15 cellular contexts compared by ENCODE assay signal in genomic region chr11:76673164-76674142, GRCh38. TPM values are rescaled to one million over a fixed set of nuclear protein-coding genes. Genes with fewer than 3 reads are reported as not detected.
DNase-seq lines count a peak whose midpoint lies in the region; ATAC-seq and TF ChIP-seq lines count a peak whose summit lies in the region.
"Had no signal": no experiment of that assay in that cellular context is flagged by ENCODE, and none has a peak within 500 bp of the region (broad histone marks: within the 10 kb centered on the region; RNA-seq: fewer than 3 reads in every experiment).

No MANE protein-coding gene starts in this region.

- H3K36me3 Mint-ChIP-seq in natural killer cell, result no peaks in the 10 kb centered on the region
- H3K36me3 Mint-ChIP-seq in natural killer cell treated with Interleukin-12 subunit alpha and Interleukin-12 subunit beta and Interleukin-15 and Interleukin-18, amount 100 ng/mL, for 72 hours, result no peaks in the 10 kb centered on the region
- H3K36me3 Mint-ChIP-seq: activated naive CD4-positive, alpha-beta T cell treated with anti-CD3 and anti-CD28 coated beads, Interleukin-2, amount 50 U/mL, for 24 hours had no signal

- peak in 1 of 3 donors; percentile 14 for ATAC-seq in natural killer cell
- no peak for ATAC-seq in natural killer cell treated with Interleukin-12 subunit alpha and Interleukin-12 subunit beta and Interleukin-15 and Interleukin-18, amount 100 ng/mL, for 72 hours
- no peak for ATAC-seq in aorta (ENCODE audit: low FRiP score)

- peak overlapping the region; percentile 25 for H3K4me3 Mint-ChIP-seq in natural killer cell
- no peak overlapping the region for H3K4me3 Mint-ChIP-seq in natural killer cell treated with Interleukin-12 subunit alpha and Interleukin-12 subunit beta and Interleukin-15 and Interleukin-18, amount 100 ng/mL, for 72 hours
- H3K4me3 Mint-ChIP-seq: activated naive CD4-positive, alpha-beta T cell treated with anti-CD3 and anti-CD28 coated beads, Interleukin-2, amount 50 U/mL, for 24 hours had no signal

- no peak for DNase-seq in natural killer cell
- DNase-seq in natural killer cell treated with Interleukin-12 subunit alpha and Interleukin-12 subunit beta and Interleukin-15 and Interleukin-18, amount 100 ng/mL, for 72 hours (ENCODE audit: low spot score), result no peak
- DNase-seq in NAMALWA (ENCODE audit: low spot score), result peak; percentile 37
- no peak for DNase-seq in coronary artery (ENCODE audit: low spot score)
- peak; percentile 18 to 35 for DNase-seq in aorta
- no peak for DNase-seq in NCI-H2227 (lab: John Stamatoyannopoulos, UW; ENCODE audit: unreplicated experiment)
- DNase-seq in dermis blood vessel endothelial cell, result no peak
- no peak for DNase-seq in BE2C
- DNase-seq: C1 segment of cervical spinal cord, foreskin fibroblast, NCI-H446, SHP77 had no signal

- H3K27ac ChIP-seq in coronary artery, result peak overlapping the region in 1 of 2 donors; percentile 90
- no peak overlapping the region for H3K27ac ChIP-seq in aorta (ENCODE audit: low read depth in 1 of 2, low read length in 2 of 2)

- H3K27me3 ChIP-seq in aorta (ENCODE audit: control insufficient read depth in 1 of 2, insufficient read depth in 2 of 2, low read length in 1 of 2) (no peaks in the 10 kb centered on the region), BE2C (0 out of 2 replicates have a peak, but pooled peaks cover 4% of the 10 kb centered on the region)

- no peaks in the 10 kb centered on the region for H3K9me3 Mint-ChIP-seq in natural killer cell
- no peaks in the 10 kb centered on the region for H3K9me3 Mint-ChIP-seq in natural killer cell treated with Interleukin-12 subunit alpha and Interleukin-12 subunit beta and Interleukin-15 and Interleukin-18, amount 100 ng/mL, for 72 hours
- H3K9me3 Mint-ChIP-seq: activated naive CD4-positive, alpha-beta T cell treated with anti-CD3 and anti-CD28 coated beads, Interleukin-2, amount 50 U/mL, for 24 hours had no signal

- peak overlapping the region; percentile 4 for H3K4me3 ChIP-seq in coronary artery
- H3K4me3 ChIP-seq in aorta (ENCODE audit: low read length in 2 of 2), result no peak overlapping the region
- H3K4me3 ChIP-seq in BE2C (ENCODE audit: low read depth, low read length), result no peak overlapping the region

- TF ChIP-seq CTCF in natural killer cell (IDR thresholded peaks at IDR 0.05) (no peak), coronary artery (IDR thresholded peaks at IDR 0.05) (no peak), BE2C (IDR thresholded peaks at IDR 0.05; ENCODE audit: low read depth, low read length) (no peak)

- intact Hi-C loops in natural killer cell (cut with micrococcal nuclease), result loop anchor here (5.0 kb wide), 1 partner anchor 46 kb away; no protein-coding TSS in a partner anchor
- intact Hi-C loops in aorta (cut with DNase I), result loop anchor here in 1 of 2 donors (10.0 kb wide), 1 partner anchor 289 kb away; the partner anchor contains the start of genes GVQW3 and THAP12

- H3K4me1 ChIP-seq in aorta (ENCODE audit: control insufficient read depth in 1 of 2, insufficient read depth in 2 of 2, low read length in 2 of 2), result no peaks in the 10 kb centered on the region
- H3K4me1 ChIP-seq in BE2C, result peaks cover 7% of the 10 kb centered on the region; the same call in 1 of the 2 replicates

- WGBS in aorta, 2 donors, result 89 to 96% methylated on average over 5 of the region's 5 CpGs

- peaks cover 20 to 49% of the 10 kb centered on the region in 2 donors for H3K4me1 Mint-ChIP-seq in natural killer cell
- H3K4me1 Mint-ChIP-seq in natural killer cell treated with Interleukin-12 subunit alpha and Interleukin-12 subunit beta and Interleukin-15 and Interleukin-18, amount 100 ng/mL, for 72 hours (ENCODE audit: low read depth in 2 of 2), result peaks cover 26 to 29% of the 10 kb centered on the region in 2 donors

- H3K27ac Mint-ChIP-seq in natural killer cell, result peak overlapping the region; percentile 76 to 87
- peak overlapping the region in 1 of 2 donors; percentile 26 for H3K27ac Mint-ChIP-seq in natural killer cell treated with Interleukin-12 subunit alpha and Interleukin-12 subunit beta and Interleukin-15 and Interleukin-18, amount 100 ng/mL, for 72 hours
- H3K27ac Mint-ChIP-seq: activated naive CD4-positive, alpha-beta T cell treated with anti-CD3 and anti-CD28 coated beads, Interleukin-2, amount 50 U/mL, for 24 hours had no signal

- H3K9me3 ChIP-seq in aorta (ENCODE audit: control insufficient read depth, low read length) (no peaks in the 10 kb centered on the region), BE2C (no peaks in the 10 kb centered on the region)

- peaks cover 5 to 10% of the 10 kb centered on the region in 2 donors for H3K27me3 Mint-ChIP-seq in natural killer cell (ENCODE audit: low read depth in 2 of 2)
- H3K27me3 Mint-ChIP-seq in natural killer cell treated with Interleukin-12 subunit alpha and Interleukin-12 subunit beta and Interleukin-15 and Interleukin-18, amount 100 ng/mL, for 72 hours, result peaks cover 12 to 19% of the 10 kb centered on the region in 2 donors

- H3K36me3 ChIP-seq in aorta (ENCODE audit: control insufficient read depth in 1 of 2, insufficient read depth in 2 of 2, low read length in 1 of 2) (no peaks in the 10 kb centered on the region), BE2C (no peaks in the 10 kb centered on the region)

RNA-seq across cellular contexts. Expression of gene LRRC32, which starts 2.9 kb away (rescaled TPM):
- total RNA-seq in natural killer cell (1 to 10 TPM in 2 of 3 donors, under 1 TPM in 1; 0.14 to 1.4 (median 1.4) TPM), aorta (100 to 1,000 TPM; 130 to 174 TPM), dermis blood vessel endothelial cell (80.8 and 98.6 TPM in 2 replicates)
- under 1 TPM in 1 of 2 donors, not detected in 1; 0.08 TPM for total RNA-seq in natural killer cell treated with Interleukin-12 subunit alpha and Interleukin-12 subunit beta and Interleukin-15 and Interleukin-18, amount 100 ng/mL, for 72 hours
- polyA plus RNA-seq in aorta, result 100 to 1,000 TPM in 1 of 2 donors, 10 to 100 TPM in 1; 38.8 to 121 TPM
- polyA plus RNA-seq in BE2C (2012; ENCODE audit: insufficient read depth, insufficient read length, low read depth), result 0.73 TPM
- total RNA-seq: M059J had no signal
- polyA plus RNA-seq: neural cell had no signal

Comparison
In these comparisons a context has a peak if more than half of its experiments do, and no peak if none do; other contexts are left out.
1. DNase-seq: peak in NAMALWA (single experiment) and aorta (2 of 2); none in natural killer cell (single experiment), natural killer cell treated with Interleukin-12 subunit alpha and Interleukin-12 subunit beta and Interleukin-15 and Interleukin-18, amount 100 ng/mL, for 72 hours (single experiment), coronary artery (single experiment), NCI-H2227 (single experiment), dermis blood vessel endothelial cell (single experiment) and BE2C (single experiment).
2. RNA of gene LRRC32, which starts 2.9 kb away (total RNA-seq): 130 to 174 TPM in aorta and 80.8 to 98.6 TPM in dermis blood vessel endothelial cell; 0.14 to 1.4 TPM in natural killer cell and 0.08 TPM in natural killer cell treated with Interleukin-12 subunit alpha and Interleukin-12 subunit beta and Interleukin-15 and Interleukin-18, amount 100 ng/mL, for 72 hours; every median in the first group is over 10 times any median in the second.